Comparison of ENCODE assay signal across 24 cellular contexts in genomic region chr6:163333038-163333437, GRCh38.
"Had no signal": no experiment of that assay in that cellular context is flagged by ENCODE, and none has a peak within 500 bp of the region (broad histone marks: within the 10 kb centered on the region; RNA-seq: fewer than 3 reads in every experiment).

No MANE protein-coding gene starts in this region.

- H3K27me3 ChIP-seq: heart left ventricle, left lung, right lobe of liver, suprapubic skin, transverse colon had no signal

- H3K27ac ChIP-seq: coronary artery, left lung, right lobe of liver, skin epidermis, suprapubic skin had no signal

- H3K4me3 ChIP-seq: coronary artery, heart left ventricle, left lung, lung, right lobe of liver, skin epidermis, suprapubic skin, transverse colon had no signal

- ATAC-seq: activated CD4-positive, alpha-beta T cell treated with anti-CD3 and anti-CD28 coated beads for 36 hours; activated T-cell treated with anti-CD3 and anti-CD28 coated beads, Interleukin-2, amount 50 U/mL, for 72 hours; effector memory CD8-positive, alpha-beta T cell; heart left ventricle; left lung; natural killer cell treated with Interleukin-12 subunit alpha and Interleukin-12 subunit beta and Interleukin-15 and Interleukin-18, amount 100 ng/mL, for 72 hours; right lobe of liver; stimulated activated memory B cell treated with anti-CD40 and anti-IgM and Interleukin-4, amounts not matched to agents 10 μg/mL and 1 μg/mL and 100 μg/mL, for 72 hours; stimulated activated naive CD8-positive, alpha-beta T cell treated with anti-CD3 and anti-CD28 coated beads, Interleukin-15, amount 100 ng/mL, for 72 hours had no signal

- H3K9me3 ChIP-seq: heart left ventricle, left lung, right lobe of liver, suprapubic skin, transverse colon had no signal

- H3K36me3 ChIP-seq: heart left ventricle, left lung, right lobe of liver, suprapubic skin, transverse colon had no signal

- H3K4me1 ChIP-seq: right lobe of liver had no signal

- DNase-seq: activated CD4-positive, alpha-beta T cell treated with anti-CD3 and anti-CD28 coated beads for 36 hours; activated CD4-positive, alpha-beta T cell treated with anti-CD3 and anti-CD28 coated beads, Interleukin-2, amount 50 U/mL, for 4 hours; activated CD4-positive, CD25-positive, alpha-beta regulatory T cell; activated naive CD4-positive, alpha-beta T cell treated with Interleukin-2 at 50 U/mL for 16 hours; activated T-cell treated with anti-CD3 and anti-CD28 coated beads for 4 hours; activated T-cell treated with anti-CD3 and anti-CD28 coated beads, Interleukin-2, amount 50 U/mL, for 72 hours; aorta; effector memory CD8-positive, alpha-beta T cell; foreskin fibroblast; heart left ventricle; kidney glomerular epithelial cell; left lung; mesendoderm; right lobe of liver; stimulated activated CD4-positive, alpha-beta T cell treated with anti-CD3 and anti-CD28 coated beads, Interleukin-4, amount 100 ng/mL, for 4 hours; stimulated activated CD8-positive, alpha-beta memory T cell treated with anti-CD3 and anti-CD28 coated beads, Interleukin-4, amount 100 ng/mL, for 48 hours; stimulated activated naive CD8-positive, alpha-beta T cell treated with anti-CD3 and anti-CD28 coated beads, Interleukin-15, amount 100 ng/mL, for 72 hours; transverse colon had no signal
